ENCODE assay signal across 8 cellular contexts in the genomic region with DNA sequence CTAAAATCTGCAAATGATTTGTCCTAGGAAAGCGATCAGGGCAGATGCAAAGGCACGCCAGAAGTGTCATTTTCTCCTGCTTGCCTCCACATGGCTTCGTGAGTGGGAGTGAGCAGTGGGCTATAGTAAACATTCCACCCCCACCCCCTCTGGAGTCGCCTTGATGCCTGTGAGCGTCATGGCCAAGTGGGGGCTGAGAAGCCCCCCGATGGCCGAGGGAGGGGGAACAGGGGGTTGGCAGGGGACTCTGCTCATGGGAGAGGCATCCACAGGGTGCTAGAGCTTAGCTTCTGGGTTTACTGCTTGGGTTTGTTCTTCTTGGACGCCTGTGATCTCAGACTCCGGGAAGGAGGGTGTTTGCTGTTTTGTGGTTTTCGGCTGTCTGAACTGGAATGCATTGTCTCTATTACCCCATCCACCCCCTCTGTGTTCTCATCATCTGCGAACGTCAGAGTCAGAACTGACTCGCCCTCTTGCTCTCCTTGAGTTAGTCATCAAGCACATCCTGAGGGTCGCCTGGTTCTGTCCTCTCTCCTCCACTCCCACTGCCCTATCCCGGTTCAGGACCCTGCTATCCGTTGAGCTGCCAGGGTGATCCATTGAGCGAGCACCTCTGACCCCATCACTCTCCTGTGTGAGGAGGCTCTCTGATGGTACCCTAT. TPM values are rescaled to one million over a fixed set of nuclear protein-coding genes. Genes with fewer than 3 reads are reported as not detected.
DNase-seq lines count a peak whose midpoint lies in the region; ATAC-seq and TF ChIP-seq lines count a peak whose summit lies in the region.

No MANE protein-coding gene starts in this region.

- POLR2A ChIA-PET in activated CD4-positive, alpha-beta memory T cell treated with anti-CD3 and anti-CD28 coated beads for 36 hours (lab: Charles Lee): interaction anchor here (1.4 kb wide), 2 partner anchors 10 to 31 kb away, joined by 4 to 5 read pairs; no protein-coding TSS in a partner anchor

- no peaks in the 10 kb centered on the region for H3K36me3 ChIP-seq in gastroesophageal sphincter
- H3K36me3 ChIP-seq in thymus (ENCODE audit: control insufficient read depth, insufficient read depth): no peaks in the 10 kb centered on the region
- no peaks in the 10 kb centered on the region for H3K36me3 ChIP-seq in testis (ENCODE audit: low read depth, missing control alignments)

- ATAC-seq in gastroesophageal sphincter: peak; percentile 85

- H3K4me1 ChIP-seq in gastroesophageal sphincter (peaks cover 0 to 33% (median 20%) of the 10 kb centered on the region in 3 donors), thymus (ENCODE audit: control insufficient read depth, insufficient read depth, low read length) (peaks cover 19% of the 10 kb centered on the region), testis (no peaks in the 10 kb centered on the region)

- intact Hi-C loops in activated CD4-positive, alpha-beta memory T cell treated with anti-CD3 and anti-CD28 coated beads for 36 hours (cut with micrococcal nuclease): no loop called here
- intact Hi-C loops in testis (cut with DNase I; ENCODE audit: low total_unique reads): no loop called here

- H3K9me3 ChIP-seq in gastroesophageal sphincter: no peaks in the 10 kb centered on the region
- H3K9me3 ChIP-seq in thymus (ENCODE audit: control insufficient read depth): no peaks in the 10 kb centered on the region
- no peaks in the 10 kb centered on the region for H3K9me3 ChIP-seq in testis

- TF ChIP-seq POLR2A in gastroesophageal sphincter (IDR thresholded peaks at IDR 0.05) (no peak), testis (IDR thresholded peaks at IDR 0.05) (no peak)

- in situ Hi-C loops in KBM-7 (cut with MboI; ENCODE audit: low pct_unique_long_range_greater_than_20kb, low sequenced_read_pairs): no loop called here

- peak overlapping the region; percentile 74 for H3K27ac Mint-ChIP-seq in activated CD4-positive, alpha-beta memory T cell treated with anti-CD3 and anti-CD28 coated beads for 36 hours

- H3K4me3 Mint-ChIP-seq in activated CD4-positive, alpha-beta memory T cell treated with anti-CD3 and anti-CD28 coated beads for 36 hours: no peak overlapping the region

- peak overlapping the region in 3 of 4 donors; percentile 35 to 75 (median 75) for H3K27ac ChIP-seq in gastroesophageal sphincter
- peak overlapping the region; percentile 78 for H3K27ac ChIP-seq in thymus (ENCODE audit: low read depth)
- H3K27ac ChIP-seq in testis: no peak overlapping the region

- no peaks in the 10 kb centered on the region for H3K27me3 ChIP-seq in gastroesophageal sphincter
- no peaks in the 10 kb centered on the region for H3K27me3 ChIP-seq in thymus (ENCODE audit: control insufficient read depth, insufficient read depth)
- no peaks in the 10 kb centered on the region for H3K27me3 ChIP-seq in testis

- peak; percentile 46 for DNase-seq in 8988T
- peak; percentile 75 for DNase-seq in KBM-7
- peak; percentile 76 for DNase-seq in activated CD4-positive, alpha-beta memory T cell treated with anti-CD3 and anti-CD28 coated beads for 36 hours
- no peak for DNase-seq in testis
- no peak for DNase-seq in NCI-H524 (lab: John Stamatoyannopoulos, UW)
- DNase-seq in germinal center (ENCODE audit: low spot score): no peak

- H3K4me3 ChIP-seq in gastroesophageal sphincter (no peak overlapping the region), thymus (ENCODE audit: low read length) (no peak overlapping the region), testis (no peak overlapping the region)

- no peak for TF ChIP-seq EP300 in gastroesophageal sphincter (IDR thresholded peaks at IDR 0.05)

- no peaks in the 10 kb centered on the region for H3K27me3 Mint-ChIP-seq in activated CD4-positive, alpha-beta memory T cell treated with anti-CD3 and anti-CD28 coated beads for 36 hours

- TF ChIP-seq CTCF in gastroesophageal sphincter (IDR thresholded peaks at IDR 0.05) (no peak), testis (IDR thresholded peaks at IDR 0.05) (no peak)

- CTCF ChIA-PET in activated CD4-positive, alpha-beta memory T cell treated with anti-CD3 and anti-CD28 coated beads for 36 hours (lab: Charles Lee): interaction anchor here (1.2 to 1.6 kb wide), 2 partner anchors 9 to 36 kb away, joined by 4 to 10 read pairs; no protein-coding TSS in a partner anchor

- no peaks in the 10 kb centered on the region for H3K9me3 Mint-ChIP-seq in activated CD4-positive, alpha-beta memory T cell treated with anti-CD3 and anti-CD28 coated beads for 36 hours

- H3K4me1 Mint-ChIP-seq in activated CD4-positive, alpha-beta memory T cell treated with anti-CD3 and anti-CD28 coated beads for 36 hours (ENCODE audit: low read depth): peaks cover 76% of the 10 kb centered on the region

- H3K36me3 Mint-ChIP-seq in activated CD4-positive, alpha-beta memory T cell treated with anti-CD3 and anti-CD28 coated beads for 36 hours: no peaks in the 10 kb centered on the region

- 51 to 63% methylated on average over 7 to 15 of the region's 17 CpGs for WGBS in gastroesophageal sphincter (ENCODE audit: low coverage in 1 of 2), 2 donors
- 84% methylated on average over 17 of the region's 17 CpGs for WGBS in thymus
- 58% methylated on average over 12 to 17 of the region's 17 CpGs for WGBS in testis, 2 donors

RNA-seq across cellular contexts. Expression of a gene that starts 15.4 kb away (rescaled TPM):
- 10 to 100 TPM; 14.5 to 15.2 TPM for total RNA-seq in activated CD4-positive, alpha-beta memory T cell treated with anti-CD3 and anti-CD28 coated beads for 36 hours
- total RNA-seq in gastroesophageal sphincter (1 to 10 TPM in 1 of 4 donors, not detected in 3; 2.2 TPM), testis (under 1 TPM; 0.12 to 0.16 TPM)
- polyA plus RNA-seq in thymus (24.8 TPM), testis (ENCODE audit: insufficient read depth, low read depth, low replicate concordance) (0.09 TPM)

RNA-seq across cellular contexts. Expression of a gene that starts 42.7 kb away (rescaled TPM):
- total RNA-seq in activated CD4-positive, alpha-beta memory T cell treated with anti-CD3 and anti-CD28 coated beads for 36 hours: 10 to 100 TPM; 14.6 to 15.5 TPM
- total RNA-seq in gastroesophageal sphincter (100 to 1,000 TPM; 209 to 428 (median 281) TPM), testis (10 to 100 TPM; 67.9 to 76.7 TPM)
- polyA plus RNA-seq in thymus (161 TPM), testis (ENCODE audit: insufficient read depth, low read depth, low replicate concordance) (317 TPM)

Comparison
In these comparisons a context has a peak if more than half of its experiments do, and no peak if none do; other contexts are left out.
1. DNase-seq: peak in 8988T (single experiment), KBM-7 (single experiment) and activated CD4-positive, alpha-beta memory T cell treated with anti-CD3 and anti-CD28 coated beads for 36 hours (single experiment); none in testis (single experiment), NCI-H524 (0 of 2) and germinal center (single experiment).
2. H3K27ac ChIP-seq: peak in gastroesophageal sphincter (3 of 4) and thymus (single experiment); none in testis (0 of 2).
3. RNA of a gene that starts 15.4 kb away (total RNA-seq): 14.5 to 15.2 TPM in activated CD4-positive, alpha-beta memory T cell treated with anti-CD3 and anti-CD28 coated beads for 36 hours; 2.2 TPM in gastroesophageal sphincter and 0.12 to 0.16 TPM in testis; every median in the first group is over 4 times any median in the second.
4. RNA of a gene that starts 42.7 kb away (total RNA-seq): 209 to 428 TPM in gastroesophageal sphincter and 67.9 to 76.7 TPM in testis; 14.6 to 15.5 TPM in activated CD4-positive, alpha-beta memory T cell treated with anti-CD3 and anti-CD28 coated beads for 36 hours; every median in the first group is over 4 times any median in the second.